Comparison of ENCODE assay signal across 11 cellular contexts in genomic region chrX:43813898-43814297, GRCh38.
DNase-seq lines count a peak whose midpoint lies in the region; ATAC-seq and TF ChIP-seq lines count a peak whose summit lies in the region.
"Had no signal": no experiment of that assay in that cellular context is flagged by ENCODE, and none has a peak within 500 bp of the region (broad histone marks: within the 10 kb centered on the region; RNA-seq: fewer than 3 reads in every experiment).

No MANE protein-coding gene starts in this region.

- no peak overlapping the region for H3K9ac ChIP-seq in DND-41 (ENCODE audit: low read depth, low read length)

- H3K4me3 ChIP-seq in DND-41 (ENCODE audit: low read depth in 1 of 2, low read length in 2 of 2) (no peak overlapping the region), iPS DF 6.9 (ENCODE audit: low read length) (no peak overlapping the region), uterus (no peak overlapping the region), esophagus muscularis mucosa (no peak overlapping the region)
- H3K4me3 ChIP-seq: thoracic aorta had no signal

- no peaks in the 10 kb centered on the region for H3K36me3 ChIP-seq in DND-41 (ENCODE audit: insufficient read depth, low read length)
- H3K36me3 ChIP-seq in iPS DF 6.9 (ENCODE audit: control insufficient read depth, insufficient read depth, low read length), result no peaks in the 10 kb centered on the region
- no peaks in the 10 kb centered on the region for H3K36me3 ChIP-seq in uterus
- H3K36me3 ChIP-seq in esophagus muscularis mucosa, result no peaks in the 10 kb centered on the region
- H3K36me3 ChIP-seq: thoracic aorta had no signal

- intact Hi-C loops in uterus (cut with DNase I; ENCODE audit: low total_unique reads) (no loop called here), esophagus muscularis mucosa (cut with DNase I) (no loop called here)

- H3K4me1 ChIP-seq in DND-41 (ENCODE audit: insufficient read depth, low read length) (peaks cover 11% of the 10 kb centered on the region), iPS DF 6.9 (ENCODE audit: control insufficient read depth, insufficient read depth, low read length) (no peaks in the 10 kb centered on the region), uterus (no peaks in the 10 kb centered on the region), esophagus muscularis mucosa (peaks cover 0 to 36% (median 14%) of the 10 kb centered on the region in 4 donors)

- H3K27ac ChIP-seq in DND-41 (ENCODE audit: low read length) (no peak overlapping the region), iPS DF 6.9 (ENCODE audit: low read length) (no peak overlapping the region), uterus (peak overlapping the region in 1 of 2 donors; percentile 10), esophagus muscularis mucosa (replicated peaks in 1 of 4) (no peak overlapping the region)
- H3K27ac ChIP-seq: thoracic aorta had no signal

- H3K9me3 ChIP-seq in DND-41 (ENCODE audit: insufficient read depth, low read length, severe bottlenecking) (no peaks in the 10 kb centered on the region), iPS DF 6.9 (ENCODE audit: control insufficient read depth, insufficient read depth, low read length) (no peaks in the 10 kb centered on the region), uterus (no peaks in the 10 kb centered on the region), esophagus muscularis mucosa (no peaks in the 10 kb centered on the region)
- H3K9me3 ChIP-seq: thoracic aorta had no signal

- DNase-seq in DND-41 (peak; percentile 52), iPS DF 6.9 (ENCODE audit: low read depth, low spot score) (peak; percentile 20), kidney glomerular epithelial cell (lab: John Stamatoyannopoulos, UW) (no peak), uterus (no peak), Ammon's horn (ENCODE audit: low spot score) (no peak), esophagus muscularis mucosa (ENCODE audit: extremely low spot score) (no peak)
- DNase-seq in activated CD4-positive, alpha-beta T cell treated with anti-CD3 and anti-CD28 coated beads, Interleukin-2, amount 50 U/mL, for 48 hours, result peak; percentile 0 to 6
- DNase-seq: activated CD4-positive, CD25-positive, alpha-beta regulatory T cell treated with anti-CD3 and anti-CD28 coated beads, Interleukin-2, amount 50 U/mL, for 72 hours; NCI-H1105 had no signal

- no peak for TF ChIP-seq POLR2A in uterus (IDR thresholded peaks at IDR 0.05)
- no peak for TF ChIP-seq POLR2A in esophagus muscularis mucosa (IDR thresholded peaks at IDR 0.05; ENCODE audit: low read depth)

- no peaks in the 10 kb centered on the region for H4K20me1 ChIP-seq in DND-41 (ENCODE audit: insufficient read depth, low read length)

- TF ChIP-seq CTCF in DND-41 (IDR thresholded peaks at IDR 0.05; ENCODE audit: borderline replicate concordance, extremely low read depth, low read length, poor library complexity, severe bottlenecking) (peak; percentile 53), uterus (IDR thresholded peaks at IDR 0.05) (no peak), esophagus muscularis mucosa (IDR thresholded peaks at IDR 0.05) (peak in 1 of 3 experiments; percentile 20)

- H3K4me2 ChIP-seq in DND-41 (ENCODE audit: insufficient read depth, low read length), result no peak overlapping the region

- peak; percentile 89 for ATAC-seq in DND-41 (ENCODE audit: insufficient read depth, low read depth)

- no peak overlapping the region for H2AFZ ChIP-seq in DND-41 (ENCODE audit: low read depth, low read length)

- no peaks in the 10 kb centered on the region for H3K27me3 ChIP-seq in DND-41 (ENCODE audit: insufficient read depth, low read length, poor library complexity)
- no peaks in the 10 kb centered on the region for H3K27me3 ChIP-seq in iPS DF 6.9 (ENCODE audit: control insufficient read depth, insufficient read depth, low read length)
- no peaks in the 10 kb centered on the region for H3K27me3 ChIP-seq in uterus
- H3K27me3 ChIP-seq in esophagus muscularis mucosa, result no peaks in the 10 kb centered on the region

- H3K79me2 ChIP-seq in DND-41 (ENCODE audit: insufficient read depth, low read length), result no peaks in the 10 kb centered on the region

- TF ChIP-seq RAD21 in Ishikawa (IDR thresholded peaks at IDR 0.05; ENCODE audit: low read depth), result peak; percentile 8; the same call in 1 of the 2 replicates

- TF ChIP-seq EP300 in Ishikawa (IDR thresholded peaks at IDR 0.05; ENCODE audit: borderline replicate concordance) (no peak), esophagus muscularis mucosa (IDR thresholded peaks at IDR 0.05) (no peak)

TF ChIP-seq in Ishikawa, 13 proteins besides CTCF, POLR2A, EP300 and RAD21:
- no peak for TF ChIP-seq ZBTB7A (IDR thresholded peaks at IDR 0.05; ENCODE audit: low read depth)
- TF ChIP-seq CREB1 (IDR thresholded peaks at IDR 0.05; ENCODE audit: low read depth), result no peak
- TF ChIP-seq, protein P1, sequence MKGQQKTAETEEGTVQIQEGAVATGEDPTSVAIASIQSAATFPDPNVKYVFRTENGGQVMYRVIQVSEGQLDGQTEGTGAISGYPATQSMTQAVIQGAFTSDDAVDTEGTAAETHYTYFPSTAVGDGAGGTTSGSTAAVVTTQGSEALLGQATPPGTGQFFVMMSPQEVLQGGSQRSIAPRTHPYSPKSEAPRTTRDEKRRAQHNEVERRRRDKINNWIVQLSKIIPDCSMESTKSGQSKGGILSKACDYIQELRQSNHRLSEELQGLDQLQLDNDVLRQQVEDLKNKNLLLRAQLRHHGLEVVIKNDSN (IDR thresholded peaks at IDR 0.05), result no peak
- TF ChIP-seq FOXM1 (IDR thresholded peaks at IDR 0.05; ENCODE audit: borderline replicate concordance, low read depth), result no peak
- no peak for TF ChIP-seq TCF12 (IDR thresholded peaks at IDR 0.05; ENCODE audit: low read depth)
- no peak for TF ChIP-seq NFIC (IDR thresholded peaks at IDR 0.05)
- TF ChIP-seq MAX (IDR thresholded peaks at IDR 0.05), result no peak
- TF ChIP-seq EGR1 (IDR thresholded peaks at IDR 0.05), result no peak
TF ChIP-seq in Ishikawa: peak in this region for 0.

Comparison
In these comparisons a context has a peak if more than half of its experiments do, and no peak if none do; other contexts are left out.
1. DNase-seq: peak in DND-41 (single experiment), activated CD4-positive, alpha-beta T cell treated with anti-CD3 and anti-CD28 coated beads, Interleukin-2, amount 50 U/mL, for 48 hours (2 of 2) and iPS DF 6.9 (single experiment); none in kidney glomerular epithelial cell (single experiment), uterus (0 of 2), Ammon's horn (single experiment) and esophagus muscularis mucosa (single experiment).